8 cellular contexts compared by ENCODE assay signal in genomic region chr1:151510614-151510956, GRCh38. TPM values are rescaled to one million over a fixed set of nuclear protein-coding genes. Genes with fewer than 3 reads are reported as not detected.
DNase-seq lines count a peak whose midpoint lies in the region; ATAC-seq and TF ChIP-seq lines count a peak whose summit lies in the region.

No MANE protein-coding gene starts in this region.

- peak overlapping the region; percentile 85 for H3K27ac ChIP-seq in duodenal mucosa (ENCODE audit: low read depth, low read length)

- H3K36me3 ChIP-seq in BJ (ENCODE audit: control insufficient read depth, insufficient read depth, low read length) (no peaks in the 10 kb centered on the region), duodenal mucosa (ENCODE audit: control insufficient read depth in 1 of 2, insufficient read depth in 2 of 2, low read length in 2 of 2) (no peaks in the 10 kb centered on the region)

- peak overlapping the region; percentile 64 to 80 for H3K9ac ChIP-seq in duodenal mucosa (ENCODE audit: low read depth in 1 of 2, low read length in 2 of 2)

- H3K4me1 ChIP-seq in duodenal mucosa (ENCODE audit: control insufficient read depth in 1 of 2, insufficient read depth in 2 of 2, low read length in 2 of 2) = peaks cover 15 to 36% of the 10 kb centered on the region in 2 donors

- H3K4me3 ChIP-seq in BJ (ENCODE audit: low read depth, low read length) = peak overlapping the region; percentile 47
- H3K4me3 ChIP-seq in LNCaP clone FGC (ENCODE audit: low read depth, low read length) = peak overlapping the region; percentile 63
- peak overlapping the region; percentile 71 to 89 for H3K4me3 ChIP-seq in duodenal mucosa (ENCODE audit: low read depth in 1 of 2, low read length in 2 of 2)

- POLR2A ChIA-PET in BJ (lab: Charles Lee) = no interaction called here

- DNase-seq in BJ (ENCODE audit: low read depth) (no peak), LNCaP clone FGC (ENCODE audit: low read depth) (no peak), nephron progenitor cell (no peak), HuH-7.5 (ENCODE audit: low spot score) (no peak), GM19240 (ENCODE audit: insufficient read length, low spot score) (no peak), GM13976 (ENCODE audit: low spot score) (no peak)

- CTCF ChIA-PET in BJ (lab: Yijun Ruan, JAX) = interaction anchor here (1.0 to 1.6 kb wide), 2 partner anchors 11 to 210 kb away, joined by 4 read pairs; no protein-coding TSS in a partner anchor

- peaks cover 37% of the 10 kb centered on the region for H3K27me3 Mint-ChIP-seq in nephron progenitor cell (ENCODE audit: low read depth, poor library complexity)

- TF ChIP-seq CTCF in BJ (IDR thresholded peaks at IDR 0.05; ENCODE audit: insufficient read depth, low read depth, low read length) (no peak), LNCaP clone FGC (IDR thresholded peaks at IDR 0.05; ENCODE audit: control insufficient read depth, extremely low read depth, insufficient read depth) (no peak), nephron progenitor cell (IDR thresholded peaks at IDR 0.05) (no peak), GM13976 (IDR thresholded peaks at IDR 0.05; ENCODE audit: borderline replicate concordance, control extremely low read depth, extremely low read depth, insufficient read depth, missing control alignments) (no peak)

- H3K27me3 ChIP-seq in BJ (ENCODE audit: control insufficient read depth, insufficient read depth, low read length) = peaks cover 17% of the 10 kb centered on the region
- no peaks in the 10 kb centered on the region for H3K27me3 ChIP-seq in duodenal mucosa (ENCODE audit: control insufficient read depth in 1 of 2, insufficient read depth in 2 of 2, low read length in 2 of 2)

- H3K9me3 Mint-ChIP-seq in nephron progenitor cell = no peaks in the 10 kb centered on the region

- ATAC-seq in esophagus mucosa = no peak

- peaks cover 41% of the 10 kb centered on the region for H3K4me1 Mint-ChIP-seq in nephron progenitor cell

- H3K9me3 ChIP-seq in duodenal mucosa (ENCODE audit: control insufficient read depth in 1 of 2, low read length in 2 of 2) = no peaks in the 10 kb centered on the region

- H3K36me3 Mint-ChIP-seq in nephron progenitor cell (ENCODE audit: low read depth) = no peaks in the 10 kb centered on the region

- in situ Hi-C loops in GM13976 (cut with MboI; ENCODE audit: low sequenced_read_pairs, unreplicated experiment) = no loop called here

- H3K4me3 Mint-ChIP-seq in nephron progenitor cell = peak overlapping the region; percentile 88

- H3K27ac Mint-ChIP-seq in nephron progenitor cell = no peak overlapping the region

RNA-seq across cellular contexts. Expression of gene CGN, which starts 0.6 kb away (rescaled TPM):
- 0.05 TPM in 1 of 2 replicates, not detected in the other for polyA plus RNA-seq in BJ (2011; rRNA removed)
- polyA minus RNA-seq in BJ (2011; rRNA and poly(A)+ RNA removed) = not detected in 2 replicates
- 9.3 TPM for total RNA-seq in esophagus mucosa

RNA-seq across cellular contexts. Expression of gene TUFT1, which starts 29.5 kb away (rescaled TPM):
- 14.3 and 18.1 TPM in 2 replicates for polyA plus RNA-seq in BJ (2011; rRNA removed)
- 11.9 and 14.9 TPM in 2 replicates for polyA minus RNA-seq in BJ (2011; rRNA and poly(A)+ RNA removed)
- total RNA-seq in esophagus mucosa = 36.6 TPM

RNA-seq across cellular contexts. Expression of gene POGZ, which starts 51.3 kb away (rescaled TPM):
- 37.1 and 39.8 TPM in 2 replicates for polyA plus RNA-seq in BJ (2011; rRNA removed)
- polyA minus RNA-seq in BJ (2011; rRNA and poly(A)+ RNA removed) = 55.2 and 62.7 TPM in 2 replicates
- 37.5 TPM for total RNA-seq in esophagus mucosa
